Comparison of ENCODE assay signal across 1 cellular context in the genomic region with DNA sequence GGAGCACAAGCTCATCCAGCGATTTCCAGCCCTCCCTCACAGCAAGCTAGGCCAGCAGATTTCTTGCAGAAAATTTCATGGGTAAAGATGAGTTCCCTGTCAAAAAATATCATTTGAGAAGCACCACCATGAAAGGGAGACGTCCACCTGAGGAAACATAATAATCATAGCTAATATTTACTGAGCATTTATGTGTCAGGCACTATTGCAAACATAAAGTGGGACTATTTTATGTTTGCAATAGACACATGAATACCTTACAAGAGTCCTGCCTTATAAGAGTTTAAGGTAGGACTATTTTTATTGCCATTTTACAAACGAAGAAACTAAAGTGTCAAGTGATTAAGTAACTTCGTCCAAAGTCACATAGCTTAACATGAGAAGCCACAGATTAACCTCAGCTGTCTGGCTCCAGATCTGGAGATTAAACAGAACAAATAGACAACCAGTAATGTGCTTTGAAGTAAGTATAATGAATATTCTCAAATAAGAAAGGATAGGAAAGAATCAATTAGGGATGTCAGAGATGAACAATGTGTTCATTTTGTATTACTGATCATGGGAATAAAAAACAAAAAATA. TPM values are rescaled to one million over a fixed set of nuclear protein-coding genes. Genes with fewer than 3 reads are reported as not detected.
"Had no signal": no experiment of that assay in that cellular context is flagged by ENCODE, and none has a peak within 500 bp of the region (broad histone marks: within the 10 kb centered on the region; RNA-seq: fewer than 3 reads in every experiment).

No MANE protein-coding gene starts in this region.

RNA-seq across cellular contexts. Expression of a gene that starts 7.3 kb away (rescaled TPM):
- polyA plus RNA-seq: neural cell had no signal
